Comparison of ENCODE assay signal across 36 cellular contexts in the genomic region with DNA sequence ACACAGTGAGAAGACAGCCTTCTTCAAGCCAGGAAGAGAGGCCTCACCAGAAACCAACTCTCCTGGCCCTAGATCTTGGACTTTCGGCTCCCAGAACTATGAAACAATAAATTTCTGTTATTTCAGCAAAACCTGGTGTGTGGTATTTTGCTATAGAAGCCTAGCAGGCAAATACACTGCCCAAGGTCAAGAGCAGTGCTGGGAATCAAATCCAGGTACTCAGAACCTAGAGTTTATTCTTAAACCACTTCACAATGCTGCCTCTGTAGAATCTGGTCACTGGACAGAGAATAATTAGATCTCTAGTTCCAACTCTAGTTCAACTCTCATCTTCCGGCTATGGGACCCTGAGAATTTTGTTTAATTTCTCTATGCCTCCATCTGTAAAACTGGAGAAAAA. TPM values are rescaled to one million over a fixed set of nuclear protein-coding genes. Genes with fewer than 3 reads are reported as not detected.
"Had no signal": no experiment of that assay in that cellular context is flagged by ENCODE, and none has a peak within 500 bp of the region (broad histone marks: within the 10 kb centered on the region; RNA-seq: fewer than 3 reads in every experiment).

No MANE protein-coding gene starts in this region.

- H3K27ac ChIP-seq: adrenal gland, body of pancreas, epithelial cell of prostate, esophagus squamous epithelium, gastroesophageal sphincter had no signal

- H3K36me3 ChIP-seq: adrenal gland, esophagus squamous epithelium, gastroesophageal sphincter had no signal

- ATAC-seq: activated CD4-positive, alpha-beta T cell treated with anti-CD3 and anti-CD28 coated beads for 36 hours; activated CD8-positive, alpha-beta T cell treated with anti-CD3 and anti-CD28 coated beads for 36 hours; activated naive CD8-positive, alpha-beta T cell treated with anti-CD3 and anti-CD28 coated beads, Interleukin-2, amount 50 U/mL, for 24 hours; body of pancreas; effector memory CD8-positive, alpha-beta T cell; gastroesophageal sphincter; T-helper 17 cell had no signal

- H3K27ac Mint-ChIP-seq: activated CD4-positive, alpha-beta T cell treated with anti-CD3 and anti-CD28 coated beads for 36 hours; activated CD4-positive, alpha-beta T cell treated with anti-CD3 and anti-CD28 coated beads, Interleukin-2, amount 10 ng/mL, durations not matched to agents 7 days and 5 days; activated CD8-positive, alpha-beta T cell treated with anti-CD3 and anti-CD28 coated beads for 36 hours; activated naive CD4-positive, alpha-beta T cell treated with anti-CD3 and anti-CD28 coated beads for 36 hours; activated naive CD4-positive, alpha-beta T cell treated with anti-CD3 and anti-CD28 coated beads, Interleukin-2, amount 50 U/mL, for 24 hours; activated naive CD8-positive, alpha-beta T cell treated with anti-CD3 and anti-CD28 coated beads for 36 hours; activated naive CD8-positive, alpha-beta T cell treated with anti-CD3 and anti-CD28 coated beads, Interleukin-2, amount 50 U/mL, for 24 hours; activated T-helper 1 cell treated with anti-CD3 and anti-CD28 coated beads, Interleukin-12 subunit alpha, Interleukin-12 subunit beta, Interleukin-2, Interleukin-4 antibody, amounts not matched to agents 30 ng/mL and 10 ng/mL and 1 ng/mL, durations not matched to agents 14 hours and 24 hours and 36 hours; activated T-helper 2 cell treated with anti-CD3 and anti-CD28 coated beads, Interferon-gamma antibody, Interleukin-2, Interleukin-4, amounts not matched to agents 10 μg/mL and 5 μg/mL and 100 μg/mL, durations not matched to agents 14 hours and 24 hours and 36 hours; effector memory CD8-positive, alpha-beta T cell; T-helper 17 cell; T-helper 2 cell treated with Interferon-gamma antibody and Interleukin-4, amounts not matched to agents 5 μg/mL and 100 μg/mL, for 36 hours had no signal

- H3K4me3 ChIP-seq: adrenal gland, body of pancreas, esophagus squamous epithelium, gastroesophageal sphincter had no signal

- H3K36me3 Mint-ChIP-seq: activated naive CD4-positive, alpha-beta T cell treated with anti-CD3 and anti-CD28 coated beads, Interleukin-2, amount 50 U/mL, for 24 hours; activated naive CD8-positive, alpha-beta T cell treated with anti-CD3 and anti-CD28 coated beads for 36 hours had no signal

- H3K4me3 Mint-ChIP-seq: activated CD4-positive, alpha-beta T cell treated with anti-CD3 and anti-CD28 coated beads for 36 hours; activated CD4-positive, alpha-beta T cell treated with anti-CD3 and anti-CD28 coated beads, Interleukin-2, amount 10 ng/mL, durations not matched to agents 7 days and 5 days; activated CD8-positive, alpha-beta T cell treated with anti-CD3 and anti-CD28 coated beads for 36 hours; activated naive CD4-positive, alpha-beta T cell treated with anti-CD3 and anti-CD28 coated beads for 36 hours; activated naive CD4-positive, alpha-beta T cell treated with anti-CD3 and anti-CD28 coated beads, Interleukin-2, amount 50 U/mL, for 24 hours; activated naive CD8-positive, alpha-beta T cell treated with anti-CD3 and anti-CD28 coated beads for 36 hours; activated naive CD8-positive, alpha-beta T cell treated with anti-CD3 and anti-CD28 coated beads, Interleukin-2, amount 50 U/mL, for 24 hours; activated T-helper 1 cell treated with anti-CD3 and anti-CD28 coated beads, Interleukin-12 subunit alpha, Interleukin-12 subunit beta, Interleukin-2, Interleukin-4 antibody, amounts not matched to agents 30 ng/mL and 10 ng/mL and 1 ng/mL, durations not matched to agents 14 hours and 24 hours and 36 hours; effector memory CD8-positive, alpha-beta T cell; T-helper 17 cell; T-helper 2 cell treated with Interferon-gamma antibody and Interleukin-4, amounts not matched to agents 5 μg/mL and 100 μg/mL, for 36 hours had no signal

- H3K4me1 ChIP-seq: adrenal gland, body of pancreas, esophagus squamous epithelium, gastroesophageal sphincter had no signal

- H3K9me3 ChIP-seq: adrenal gland, body of pancreas, esophagus squamous epithelium, gastroesophageal sphincter had no signal

- H3K27me3 Mint-ChIP-seq: activated CD8-positive, alpha-beta T cell treated with anti-CD3 and anti-CD28 coated beads for 36 hours; activated naive CD4-positive, alpha-beta T cell treated with anti-CD3 and anti-CD28 coated beads, Interleukin-2, amount 50 U/mL, for 24 hours; activated naive CD8-positive, alpha-beta T cell treated with anti-CD3 and anti-CD28 coated beads for 36 hours had no signal

- DNase-seq: activated CD4-positive, alpha-beta T cell treated with anti-CD3 and anti-CD28 coated beads for 36 hours; activated CD4-positive, alpha-beta T cell treated with anti-CD3 and anti-CD28 coated beads, Interleukin-2, amount 10 ng/mL, durations not matched to agents 7 days and 5 days; activated CD4-positive, alpha-beta T cell treated with anti-CD3 and anti-CD28 coated beads, Interleukin-2, amount 50 U/mL, for 48 hours; activated CD4-positive, CD25-positive, alpha-beta regulatory T cell; activated CD4-positive, CD25-positive, alpha-beta regulatory T cell treated with anti-CD3 and anti-CD28 coated beads, Interleukin-2, amount 50 U/mL, for 72 hours; activated CD8-positive, alpha-beta memory T cell treated with anti-CD3 and anti-CD28 coated beads for 24 hours; activated CD8-positive, alpha-beta T cell treated with anti-CD3 and anti-CD28 coated beads for 36 hours; activated effector memory CD4-positive, alpha-beta T cell treated with anti-CD3 and anti-CD28 coated beads, Interleukin-2, amount 50 U/mL, for 16 hours; activated naive CD4-positive, alpha-beta T cell treated with anti-CD3 and anti-CD28 coated beads for 36 hours; activated naive CD8-positive, alpha-beta T cell treated with anti-CD3 and anti-CD28 coated beads for 36 hours; activated naive CD8-positive, alpha-beta T cell treated with anti-CD3 and anti-CD28 coated beads, Interleukin-2, amount 50 U/mL, for 24 hours; activated T-cell treated with anti-CD3 and anti-CD28 coated beads, Interleukin-2, amount 50 U/mL, for 48 hours; adrenal gland; amygdala; aorta; body of pancreas; caudate nucleus; cortex of kidney; dermis blood vessel endothelial cell; effector CD4-positive, alpha-beta T cell; effector memory CD8-positive, alpha-beta T cell; esophagus squamous epithelium; foreskin melanocyte; T-helper 1 cell; T-helper 17 cell; T1000 had no signal

- H3K27me3 ChIP-seq: adrenal gland, body of pancreas, esophagus squamous epithelium, gastroesophageal sphincter had no signal

- H3K9me3 Mint-ChIP-seq: activated CD4-positive, alpha-beta T cell treated with anti-CD3 and anti-CD28 coated beads, Interleukin-2, amount 10 ng/mL, durations not matched to agents 7 days and 5 days; activated CD8-positive, alpha-beta T cell treated with anti-CD3 and anti-CD28 coated beads for 36 hours; activated naive CD4-positive, alpha-beta T cell treated with anti-CD3 and anti-CD28 coated beads for 36 hours; activated naive CD4-positive, alpha-beta T cell treated with anti-CD3 and anti-CD28 coated beads, Interleukin-2, amount 50 U/mL, for 24 hours; activated naive CD8-positive, alpha-beta T cell treated with anti-CD3 and anti-CD28 coated beads for 36 hours; activated naive CD8-positive, alpha-beta T cell treated with anti-CD3 and anti-CD28 coated beads, Interleukin-2, amount 50 U/mL, for 24 hours; activated T-helper 1 cell treated with anti-CD3 and anti-CD28 coated beads, Interleukin-12 subunit alpha, Interleukin-12 subunit beta, Interleukin-2, Interleukin-4 antibody, amounts not matched to agents 30 ng/mL and 10 ng/mL and 1 ng/mL, durations not matched to agents 14 hours and 24 hours and 36 hours; activated T-helper 2 cell treated with anti-CD3 and anti-CD28 coated beads, Interferon-gamma antibody, Interleukin-2, Interleukin-4, amounts not matched to agents 10 μg/mL and 5 μg/mL and 100 μg/mL, durations not matched to agents 14 hours and 24 hours and 36 hours; effector memory CD8-positive, alpha-beta T cell; T-helper 2 cell treated with Interferon-gamma antibody and Interleukin-4, amounts not matched to agents 5 μg/mL and 100 μg/mL, for 36 hours had no signal

- H3K4me1 Mint-ChIP-seq: activated CD4-positive, alpha-beta T cell treated with anti-CD3 and anti-CD28 coated beads for 36 hours; activated CD4-positive, alpha-beta T cell treated with anti-CD3 and anti-CD28 coated beads, Interleukin-2, amount 10 ng/mL, durations not matched to agents 7 days and 5 days; activated naive CD4-positive, alpha-beta T cell treated with anti-CD3 and anti-CD28 coated beads, Interleukin-2, amount 50 U/mL, for 24 hours; activated naive CD8-positive, alpha-beta T cell treated with anti-CD3 and anti-CD28 coated beads for 36 hours; activated naive CD8-positive, alpha-beta T cell treated with anti-CD3 and anti-CD28 coated beads, Interleukin-2, amount 50 U/mL, for 24 hours; T-helper 17 cell had no signal

RNA-seq across cellular contexts. Expression of gene ATP13A4, which starts 46.6 kb away (rescaled TPM):
- total RNA-seq: chondrocyte, dermis blood vessel endothelial cell, endothelial cell of umbilical vein, fibroblast of villous mesenchyme, glomerular endothelial cell had no signal
- polyA plus RNA-seq: aorta, endothelial cell of umbilical vein had no signal
